In the genomic region with DNA sequence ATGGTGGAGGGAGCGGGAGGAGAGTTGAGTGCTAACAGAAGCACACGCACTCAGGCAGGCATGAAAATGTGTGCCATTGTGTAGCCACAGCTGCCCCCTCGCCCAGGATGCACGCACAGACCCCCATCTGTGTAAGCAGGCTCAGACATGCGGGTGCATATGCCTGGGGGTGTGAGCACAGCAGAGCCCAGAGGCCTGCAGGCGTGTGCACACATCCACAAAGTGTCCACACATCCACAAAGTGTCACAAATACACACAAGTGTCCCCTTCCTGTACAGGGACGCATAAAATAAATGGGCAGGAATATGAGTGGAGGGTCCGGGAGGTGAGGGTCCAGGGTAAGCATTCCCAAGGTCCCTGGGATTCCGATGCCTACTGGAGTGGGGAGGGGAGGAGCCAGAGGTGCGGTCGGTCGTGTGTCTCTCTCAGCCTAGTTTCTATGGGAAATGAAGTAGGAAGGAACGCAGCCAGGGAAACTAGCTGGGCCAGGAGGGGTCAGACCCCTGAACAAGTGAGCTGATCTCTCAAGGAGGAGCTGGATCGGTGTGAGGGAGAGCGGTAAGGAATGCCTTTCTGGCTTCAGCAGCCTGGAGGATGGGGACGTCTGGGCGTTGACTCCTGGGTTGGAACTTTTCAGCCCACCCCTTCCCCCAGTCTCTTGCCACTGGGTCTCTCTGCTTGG, we compare ENCODE assay signal across 14 cellular contexts. TPM values are rescaled to one million over a fixed set of nuclear protein-coding genes. Genes with fewer than 3 reads are reported as not detected.
DNase-seq lines count a peak whose midpoint lies in the region; ATAC-seq and TF ChIP-seq lines count a peak whose summit lies in the region.
"Had no signal": no experiment of that assay in that cellular context is flagged by ENCODE, and none has a peak within 500 bp of the region (broad histone marks: within the 10 kb centered on the region; RNA-seq: fewer than 3 reads in every experiment).

No MANE protein-coding gene starts in this region.

- H3K9me3 ChIP-seq in PC-3 (ENCODE audit: low read length): no peaks in the 10 kb centered on the region
- H3K9me3 ChIP-seq in esophagus (ENCODE audit: control insufficient read depth in 2 of 2, insufficient read depth in 1 of 2, low read depth in 1 of 2, low read length in 1 of 2): no peaks in the 10 kb centered on the region
- no peaks in the 10 kb centered on the region for H3K9me3 ChIP-seq in neural progenitor cell (ENCODE audit: low read depth)

- peak overlapping the region; percentile 91 for H3K27ac ChIP-seq in PC-3 (ENCODE audit: low read length)
- H3K27ac ChIP-seq in esophagus (ENCODE audit: low read depth in 2 of 2, low read length in 1 of 2): peak overlapping the region; percentile 52 to 77
- H3K27ac ChIP-seq in neural progenitor cell: no peak overlapping the region

- CTCF ChIA-PET in PC-3 (lab: Charles Lee): no interaction called here

- intact Hi-C loops in PC-3 (cut with micrococcal nuclease): no loop called here

- H3K9ac ChIP-seq in PC-3 (ENCODE audit: low read length) (peak overlapping the region; percentile 92), neural progenitor cell (no peak overlapping the region)

- H3K27me3 ChIP-seq in PC-3 (ENCODE audit: low read length): no peaks in the 10 kb centered on the region
- no peaks in the 10 kb centered on the region for H3K27me3 ChIP-seq in esophagus (ENCODE audit: control insufficient read depth in 1 of 2, insufficient read depth in 2 of 2, low read length in 2 of 2)
- peaks cover 56% of the 10 kb centered on the region for H3K27me3 ChIP-seq in neural progenitor cell

- ATAC-seq in PC-3: no peak
- no peak for ATAC-seq in GM18873 (IDR thresholded peaks at IDR 0.05; ENCODE audit: low FRiP score, unreplicated experiment)
- ATAC-seq: naive thymus-derived CD8-positive, alpha-beta T cell; stimulated activated naive B cell treated with anti-CD40 and anti-IgM and Interleukin-4, amounts not matched to agents 10 μg/mL and 1 μg/mL and 100 μg/mL, for 72 hours had no signal

- H3K36me3 Mint-ChIP-seq in neural progenitor cell: no peaks in the 10 kb centered on the region
- H3K36me3 Mint-ChIP-seq: activated naive CD4-positive, alpha-beta T cell treated with anti-CD3 and anti-CD28 coated beads, Interleukin-2, amount 50 U/mL, for 24 hours; naive thymus-derived CD8-positive, alpha-beta T cell; stimulated activated naive B cell treated with anti-CD40 and anti-IgM and Interleukin-4, amounts not matched to agents 10 μg/mL and 1 μg/mL and 100 μg/mL, for 72 hours had no signal

- H3K27ac Mint-ChIP-seq in neural progenitor cell: no peak overlapping the region
- H3K27ac Mint-ChIP-seq: activated CD4-positive, alpha-beta T cell treated with anti-CD3 and anti-CD28 coated beads, Interleukin-2, amount 10 ng/mL, durations not matched to agents 7 days and 5 days; activated naive CD4-positive, alpha-beta T cell treated with anti-CD3 and anti-CD28 coated beads, Interleukin-2, amount 50 U/mL, for 24 hours; naive thymus-derived CD8-positive, alpha-beta T cell; stimulated activated naive B cell treated with anti-CD40 and anti-IgM and Interleukin-4, amounts not matched to agents 10 μg/mL and 1 μg/mL and 100 μg/mL, for 72 hours had no signal

- POLR2A ChIA-PET in PC-3 (lab: Charles Lee; ENCODE audit: unreplicated experiment): no interaction called here

- H3K4me3 ChIP-seq in AG10803 (ENCODE audit: low read length) (peak overlapping the region; percentile 46), PC-3 (ENCODE audit: low read length) (peak overlapping the region; percentile 94), esophagus (ENCODE audit: low read depth in 1 of 2, low read length in 2 of 2) (no peak overlapping the region), neural progenitor cell (peak overlapping the region; percentile 54)

- H3K36me3 ChIP-seq in PC-3 (ENCODE audit: low read depth, low read length) (peaks cover 36% of the 10 kb centered on the region), esophagus (ENCODE audit: control insufficient read depth in 2 of 2, insufficient read depth in 2 of 2, low read length in 1 of 2) (no peaks in the 10 kb centered on the region), neural progenitor cell (no peaks in the 10 kb centered on the region)

- peak overlapping the region; percentile 36 for H3K4me3 Mint-ChIP-seq in neural progenitor cell
- H3K4me3 Mint-ChIP-seq: activated CD4-positive, alpha-beta T cell treated with anti-CD3 and anti-CD28 coated beads, Interleukin-2, amount 10 ng/mL, durations not matched to agents 7 days and 5 days; activated naive CD4-positive, alpha-beta T cell treated with anti-CD3 and anti-CD28 coated beads, Interleukin-2, amount 50 U/mL, for 24 hours; stimulated activated naive B cell treated with anti-CD40 and anti-IgM and Interleukin-4, amounts not matched to agents 10 μg/mL and 1 μg/mL and 100 μg/mL, for 72 hours had no signal

- H3K79me2 ChIP-seq in PC-3 (ENCODE audit: low read length) (peaks cover 67% of the 10 kb centered on the region), neural progenitor cell (ENCODE audit: low read depth) (no peaks in the 10 kb centered on the region)

- peaks cover 27% of the 10 kb centered on the region for H3K4me1 Mint-ChIP-seq in neural progenitor cell
- H3K4me1 Mint-ChIP-seq: activated CD4-positive, alpha-beta T cell treated with anti-CD3 and anti-CD28 coated beads, Interleukin-2, amount 10 ng/mL, durations not matched to agents 7 days and 5 days; activated naive CD4-positive, alpha-beta T cell treated with anti-CD3 and anti-CD28 coated beads, Interleukin-2, amount 50 U/mL, for 24 hours; stimulated activated naive B cell treated with anti-CD40 and anti-IgM and Interleukin-4, amounts not matched to agents 10 μg/mL and 1 μg/mL and 100 μg/mL, for 72 hours had no signal

- 58 to 60% methylated on average over 16 to 17 of the region's 17 CpGs for WGBS in esophagus, 2 donors

- H4K20me1 ChIP-seq in PC-3 (ENCODE audit: low read length) (peaks cover 34% of the 10 kb centered on the region), neural progenitor cell (ENCODE audit: low read depth) (no peaks in the 10 kb centered on the region)

- H2AFZ ChIP-seq in PC-3 (ENCODE audit: low read length) (no peak overlapping the region), neural progenitor cell (replicated peaks) (peak overlapping the region; percentile 90)

- DNase-seq in AG10803 (ENCODE audit: low read depth): peak; percentile 42
- DNase-seq in PC-3: no peak
- peak; percentile 36 for DNase-seq in neural progenitor cell (ENCODE audit: low spot score)
- no peak for DNase-seq in OCI-M2 (lab: John Stamatoyannopoulos, UW; ENCODE audit: unreplicated experiment)
- DNase-seq in activated effector memory CD4-positive, alpha-beta T cell treated with Interleukin-2 at 50 U/mL for 16 hours: no peak
- DNase-seq in HT-29 (ENCODE audit: low spot score): no peak
- DNase-seq: activated CD4-positive, alpha-beta T cell treated with anti-CD3 and anti-CD28 coated beads, Interleukin-2, amount 10 ng/mL, durations not matched to agents 7 days and 5 days; hypothalamus; NCI-H2227 treated with DMSO at 0.1 percent for 48 hours; stimulated activated naive B cell treated with anti-CD40 and anti-IgM and Interleukin-4, amounts not matched to agents 10 μg/mL and 1 μg/mL and 100 μg/mL, for 72 hours had no signal

- peak overlapping the region; percentile 99 for H3K4me2 ChIP-seq in PC-3 (ENCODE audit: low read length)
- H3K4me2 ChIP-seq in neural progenitor cell: peak overlapping the region; percentile 95

- H3K9me3 Mint-ChIP-seq in neural progenitor cell: no peaks in the 10 kb centered on the region
- H3K9me3 Mint-ChIP-seq: activated CD4-positive, alpha-beta T cell treated with anti-CD3 and anti-CD28 coated beads, Interleukin-2, amount 10 ng/mL, durations not matched to agents 7 days and 5 days; activated naive CD4-positive, alpha-beta T cell treated with anti-CD3 and anti-CD28 coated beads, Interleukin-2, amount 50 U/mL, for 24 hours; naive thymus-derived CD8-positive, alpha-beta T cell; stimulated activated naive B cell treated with anti-CD40 and anti-IgM and Interleukin-4, amounts not matched to agents 10 μg/mL and 1 μg/mL and 100 μg/mL, for 72 hours had no signal

- H3K4me1 ChIP-seq in PC-3 (ENCODE audit: insufficient read depth, low read length) (peaks cover 77% of the 10 kb centered on the region), esophagus (ENCODE audit: control insufficient read depth in 2 of 2, insufficient read depth in 2 of 2, low read length in 1 of 2) (peaks cover 0 to 29% of the 10 kb centered on the region in 2 donors), neural progenitor cell (peaks cover 12% of the 10 kb centered on the region)

- H3K27me3 Mint-ChIP-seq in neural progenitor cell (ENCODE audit: insufficient read depth, low read depth): peaks cover 29% of the 10 kb centered on the region

- H3F3A ChIP-seq in PC-3 (ENCODE audit: low read length, unreplicated experiment) (peaks cover 21% of the 10 kb centered on the region), neural progenitor cell (ENCODE audit: low read depth) (peaks cover 6% of the 10 kb centered on the region)

- TSS peak; percentile 30 for BruUV-seq in PC-3 (replicated peaks; lab: Mats Ljungman, UMichigan)

- TF ChIP-seq CTCF in AG10803 (conservative IDR thresholded peaks at IDR 0.05; ENCODE audit: low read length): no peak
- no peak for TF ChIP-seq CTCF in PC-3 (conservative IDR thresholded peaks at IDR 0.05; ENCODE audit: low read depth, low read length)
- TF ChIP-seq CTCF in neural progenitor cell (IDR thresholded peaks at IDR 0.05): no peak

- no peaks in the 10 kb centered on the region for H3K9me2 ChIP-seq in PC-3 (replicated peaks; ENCODE audit: low read length)

RNA-seq across cellular contexts. Expression of gene KRT7, which starts 0.7 kb away (rescaled TPM):
- 2,144 and 2,979 TPM in 2 replicates for total RNA-seq in PC-3 (2014; rRNA removed)
- polyA plus RNA-seq in esophagus: 100 to 1,000 TPM; 153 to 213 TPM
- 3.2 TPM in 1 of 2 replicates, not detected in the other for total RNA-seq in neural progenitor cell (ENCODE audit: low replicate concordance)
- total RNA-seq in HT-29 (2014; rRNA removed; shearing (Covaris generic)): 3.8 and 11.9 TPM in 2 replicates
- total RNA-seq: naive thymus-derived CD8-positive, alpha-beta T cell had no signal
- polyA plus RNA-seq: naive thymus-derived CD8-positive, alpha-beta T cell had no signal

RNA-seq across cellular contexts. Expression of gene KRT80, which starts 40.6 kb away (rescaled TPM):
- total RNA-seq in PC-3 (2014; rRNA removed) (19.8 and 30.1 TPM in 2 replicates), neural progenitor cell (ENCODE audit: low replicate concordance) (0.12 TPM in 1 of 2 replicates, not detected in the other)
- polyA plus RNA-seq in esophagus: 10 to 100 TPM; 40.9 to 53.9 TPM
- 24.7 and 27.0 TPM in 2 replicates for total RNA-seq in HT-29 (2014; rRNA removed; shearing (Covaris generic))
- total RNA-seq: activated CD4-positive, alpha-beta T cell treated with anti-CD3 and anti-CD28 coated beads, Interleukin-2, amount 10 ng/mL, durations not matched to agents 7 days and 5 days; naive thymus-derived CD8-positive, alpha-beta T cell had no signal
- polyA plus RNA-seq: naive thymus-derived CD8-positive, alpha-beta T cell had no signal

RNA-seq across cellular contexts. Expression of gene KRT86, which starts 42.1 kb away (rescaled TPM):
- 0.98 and 1.2 TPM in 2 replicates for total RNA-seq in PC-3 (2014; rRNA removed)
- under 1 TPM; 0.04 to 0.10 TPM for polyA plus RNA-seq in esophagus
- not detected in 2 replicates for total RNA-seq in neural progenitor cell (ENCODE audit: low replicate concordance)
- total RNA-seq in HT-29 (2014; rRNA removed; shearing (Covaris generic)): 0.13 and 0.81 TPM in 2 replicates
- total RNA-seq: activated CD4-positive, alpha-beta T cell treated with anti-CD3 and anti-CD28 coated beads, Interleukin-2, amount 10 ng/mL, durations not matched to agents 7 days and 5 days; naive thymus-derived CD8-positive, alpha-beta T cell had no signal
- polyA plus RNA-seq: naive thymus-derived CD8-positive, alpha-beta T cell had no signal

RNA-seq across cellular contexts. Expression of gene KRT81, which starts 59.0 kb away (rescaled TPM):
- 1,688 and 2,042 TPM in 2 replicates for total RNA-seq in PC-3 (2014; rRNA removed)
- polyA plus RNA-seq in esophagus: under 1 TPM; 0.05 to 0.08 TPM
- total RNA-seq in neural progenitor cell (ENCODE audit: low replicate concordance): 0.09 TPM in 1 of 2 replicates, not detected in the other
- total RNA-seq in HT-29 (2014; rRNA removed; shearing (Covaris generic)): 0.21 TPM in 1 of 2 replicates, not detected in the other
- total RNA-seq: activated CD4-positive, alpha-beta T cell treated with anti-CD3 and anti-CD28 coated beads, Interleukin-2, amount 10 ng/mL, durations not matched to agents 7 days and 5 days; naive thymus-derived CD8-positive, alpha-beta T cell had no signal
- polyA plus RNA-seq: naive thymus-derived CD8-positive, alpha-beta T cell had no signal

Comparison
In these comparisons a context has a peak if more than half of its experiments do, and no peak if none do; other contexts are left out.
1. DNase-seq: peak in AG10803 (single experiment) and neural progenitor cell (single experiment); none in PC-3 (single experiment), OCI-M2 (single experiment), activated effector memory CD4-positive, alpha-beta T cell treated with Interleukin-2 at 50 U/mL for 16 hours (single experiment) and HT-29 (single experiment).
2. H3K4me3 ChIP-seq: peak in AG10803 (single experiment), PC-3 (single experiment) and neural progenitor cell (single experiment); none in esophagus (0 of 2).
3. RNA of gene KRT7, which starts 0.7 kb away (total RNA-seq): 2,144 to 2,979 TPM in PC-3; 3.8 to 11.9 TPM in HT-29 and 3.2 TPM in neural progenitor cell; every median in the first group is over 100 times any median in the second.
4. RNA of gene KRT80, which starts 40.6 kb away (total RNA-seq): 24.7 to 27.0 TPM in HT-29 and 19.8 to 30.1 TPM in PC-3; 0.12 TPM in neural progenitor cell; every median in the first group is over 10 times any median in the second.